In genomic region chr17:48637323-48638260, GRCh38 we compare ENCODE assay signal across 16 cellular contexts. TPM values are rescaled to one million over a fixed set of nuclear protein-coding genes. Genes with fewer than 3 reads are reported as not detected.
A peak's percentile ranks its signal among the peaks of the same experiment; 100 is the strongest.
DNase-seq lines count a peak whose midpoint lies in the region; TF ChIP-seq lines count a peak whose summit lies in the region.
"Had no signal": no experiment of that assay in that cellular context is flagged by ENCODE, and none has a peak within 500 bp of the region (broad histone marks: within the 10 kb centered on the region; RNA-seq: fewer than 3 reads in every experiment).

No MANE protein-coding gene starts in this region.

- H3K9me2 ChIP-seq in GM23248 (ENCODE audit: insufficient read depth), result no peaks in the 10 kb centered on the region

- dilution Hi-C loops in mammary epithelial cell (cut with HindIII; ENCODE audit: low sequenced_read_pairs), result no loop called here

- intact Hi-C loops in mammary epithelial cell (cut with micrococcal nuclease), result no loop called here

- H2AFZ ChIP-seq in GM23248 (no peak overlapping the region), mammary epithelial cell (ENCODE audit: low read depth, low read length) (no peak overlapping the region)

- WGBS in GM23248 (ENCODE audit: low coverage in 1 of 2, low lambda C conversion rate in 2 of 2, missing lambda C conversion rate in 2 of 2), 2 experiments, result 8 to 11% methylated on average over 18 of the region's 18 CpGs
- WGBS in mammary epithelial cell (ENCODE audit: low coverage, missing lambda C conversion rate), result 31% methylated on average over 18 of the region's 18 CpGs

- H3K27me3 ChIP-seq in GM23248 (replicated peaks; ENCODE audit: insufficient read depth) (peaks cover 87% of the 10 kb centered on the region), mammary epithelial cell (ENCODE audit: insufficient read depth, low read length) (peaks cover 60% of the 10 kb centered on the region)

- H3K4me3 Mint-ChIP-seq in neural crest cell, result peak overlapping the region; percentile 54
- H3K4me3 Mint-ChIP-seq: memory B cell had no signal

- H3K9me3 Mint-ChIP-seq in neural crest cell, result no peaks in the 10 kb centered on the region
- H3K9me3 Mint-ChIP-seq: memory B cell, T-cell had no signal

- H3K27me3 Mint-ChIP-seq in neural crest cell (ENCODE audit: low read depth), result peaks cover 100% of the 10 kb centered on the region

- no peak overlapping the region for H3K27ac Mint-ChIP-seq in neural crest cell (ENCODE audit: unreplicated experiment)

- H3K36me3 ChIP-seq in GM23248 (ENCODE audit: low read depth), result no peaks in the 10 kb centered on the region
- no peaks in the 10 kb centered on the region for H3K36me3 ChIP-seq in mammary epithelial cell (ENCODE audit: insufficient read depth, low read length)
- H3K36me3 ChIP-seq: ascending aorta, gastrocnemius medialis, spleen had no signal

- H3K4me1 Mint-ChIP-seq in neural crest cell, result peaks cover 8% of the 10 kb centered on the region

- H3K9ac ChIP-seq in GM23248, result no peak overlapping the region
- no peak overlapping the region for H3K9ac ChIP-seq in mammary epithelial cell (ENCODE audit: insufficient read depth, low read length)
- H3K9ac ChIP-seq: KMS-11 had no signal

- peak overlapping the region; percentile 6 for H3K4me2 ChIP-seq in GM23248 (ENCODE audit: unreplicated experiment)
- no peak overlapping the region for H3K4me2 ChIP-seq in mammary epithelial cell (ENCODE audit: insufficient read depth, low read depth, low read length)

- DNase-seq in GM23248 (peak; percentile 97), mammary epithelial cell (peak; percentile 74), neural crest cell (ENCODE audit: low read depth, low spot score) (no peak), SW480 (ENCODE audit: low spot score) (no peak), NCI-H2227 treated with DMSO at 0.1 percent for 48 hours (lab: John Stamatoyannopoulos, UW) (no peak), cortex of kidney (lab: John Stamatoyannopoulos, UW) (no peak)
- DNase-seq: activated CD8-positive, alpha-beta memory T cell treated with anti-CD3 and anti-CD28 coated beads for 24 hours; COR-L47; gastrocnemius medialis; NCI-H69; spleen; stimulated activated naive CD8-positive, alpha-beta T cell treated with anti-CD3 and anti-CD28 coated beads, Interleukin-15, Interleukin-2, amounts not matched to agents 100 U/mL and 50 U/mL, for 24 hours; T-cell had no signal

- H3K4me3 ChIP-seq in GM23248, result no peak overlapping the region
- H3K4me3 ChIP-seq in mammary epithelial cell (replicated peaks in 1 of 3; ENCODE audit: insufficient read depth in 1 of 3, low read depth in 2 of 3, low read length in 3 of 3), result no peak overlapping the region
- H3K4me3 ChIP-seq: ascending aorta, gastrocnemius medialis had no signal

- no peaks in the 10 kb centered on the region for H3K36me3 Mint-ChIP-seq in neural crest cell (ENCODE audit: low read depth)
- H3K36me3 Mint-ChIP-seq: memory B cell, T-cell had no signal

- no peaks in the 10 kb centered on the region for H4K20me1 ChIP-seq in GM23248 (ENCODE audit: insufficient read depth)
- no peaks in the 10 kb centered on the region for H4K20me1 ChIP-seq in mammary epithelial cell (ENCODE audit: insufficient read depth, low read length)

- in situ Hi-C loops in GM23248 (cut with MboI) (no loop called here), mammary epithelial cell (cut with MboI; ENCODE audit: low sequenced_read_pairs in 2 of 2) (no loop called here)

- H3K4me1 ChIP-seq in GM23248 (ENCODE audit: insufficient read depth) (0 out of 2 replicates have a peak, but pooled peaks cover 4% of the 10 kb centered on the region), mammary epithelial cell (ENCODE audit: insufficient read depth, low read length) (no peaks in the 10 kb centered on the region)
- H3K4me1 ChIP-seq: ascending aorta, gastrocnemius medialis had no signal

- H3K27ac ChIP-seq in GM23248 (no peak overlapping the region), mammary epithelial cell (ENCODE audit: insufficient read depth, low read depth, low read length) (no peak overlapping the region)
- H3K27ac ChIP-seq: ascending aorta, gastrocnemius medialis, KMS-11, spleen had no signal

- peaks cover 12% of the 10 kb centered on the region for H3F3A ChIP-seq in GM23248 (ENCODE audit: insufficient read depth)

- no TSS peak for BruUV-seq in mammary epithelial cell (replicated peaks; lab: Mats Ljungman, UMichigan)

- H3K9me3 ChIP-seq in GM23248 (ENCODE audit: low read depth), result no peaks in the 10 kb centered on the region
- H3K9me3 ChIP-seq in mammary epithelial cell (replicated peaks; ENCODE audit: insufficient read depth, low read length), result no peaks in the 10 kb centered on the region
- H3K9me3 ChIP-seq: ascending aorta, gastrocnemius medialis, spleen had no signal

- TF ChIP-seq CTCF in mammary epithelial cell (conservative IDR thresholded peaks at IDR 0.05 in 1 of 2, IDR thresholded peaks at IDR 0.05 in 1 of 2; ENCODE audit: extremely low read depth in 1 of 2, insufficient read depth in 1 of 2, low read depth in 1 of 2, low read length in 2 of 2) (no peak), neural crest cell (conservative IDR thresholded peaks at IDR 0.05) (no peak)

- no peaks in the 10 kb centered on the region for H3K79me2 ChIP-seq in GM23248 (ENCODE audit: insufficient read depth)
- no peaks in the 10 kb centered on the region for H3K79me2 ChIP-seq in mammary epithelial cell (ENCODE audit: insufficient read depth, low read length)

- CTCF ChIA-PET in mammary epithelial cell (lab: Charles Lee; ENCODE audit: low non-redundant PET), result no interaction called here

RNA-seq across cellular contexts. Expression of gene HOXB9, which starts 11.4 kb away (rescaled TPM):
- total RNA-seq in GM23248 (2014; rRNA removed; shearing (Covaris generic)), result not detected in 2 replicates
- polyA plus RNA-seq in GM23248 (2016; fragmentation: Nextera tagmentation; extraction: Ambion mirVana), result not detected in 2 replicates
- total RNA-seq in mammary epithelial cell, result under 1 TPM in 1 of 2 donors, not detected in 1; 0.59 TPM
- polyA plus RNA-seq in mammary epithelial cell, result not detected
- polyA minus RNA-seq in mammary epithelial cell, result not detected
- total RNA-seq in neural crest cell, result 84.1 and 89.8 TPM in 2 replicates
- total RNA-seq: ascending aorta, gastrocnemius medialis had no signal

RNA-seq across cellular contexts. Expression of gene HOXB8, which starts 22.5 kb away (rescaled TPM):
- total RNA-seq in GM23248 (2014; rRNA removed; shearing (Covaris generic)), result not detected in 2 replicates
- polyA plus RNA-seq in GM23248 (2016; fragmentation: Nextera tagmentation; extraction: Ambion mirVana) (not detected in 2 replicates), mammary epithelial cell (not detected)
- total RNA-seq in mammary epithelial cell (not detected), neural crest cell (19.7 and 22.9 TPM in 2 replicates)
- not detected for polyA minus RNA-seq in mammary epithelial cell
- total RNA-seq: ascending aorta, spleen, T-cell had no signal

RNA-seq across cellular contexts. Expression of gene HOXB7, which starts 26.8 kb away (rescaled TPM):
- total RNA-seq in GM23248 (2014; rRNA removed; shearing (Covaris generic)), result 7.1 and 11.1 TPM in 2 replicates
- polyA plus RNA-seq in GM23248 (2016; fragmentation: Nextera tagmentation; extraction: Ambion mirVana) (18.9 and 19.4 TPM in 2 replicates), mammary epithelial cell (0.67 TPM)
- total RNA-seq in mammary epithelial cell (not detected), neural crest cell (8.5 and 11.4 TPM in 2 replicates)
- not detected for polyA minus RNA-seq in mammary epithelial cell

RNA-seq across cellular contexts. Expression of gene HOXB6, which starts 32.8 kb away (rescaled TPM):
- 3.8 and 7.5 TPM in 2 replicates for total RNA-seq in GM23248 (2014; rRNA removed; shearing (Covaris generic))
- polyA plus RNA-seq in GM23248 (2016; fragmentation: Nextera tagmentation; extraction: Ambion mirVana), result 6.2 and 6.6 TPM in 2 replicates
- under 1 TPM; under 0.01 to 0.59 TPM for total RNA-seq in mammary epithelial cell
- polyA plus RNA-seq in mammary epithelial cell, result 0.49 TPM
- not detected for polyA minus RNA-seq in mammary epithelial cell
- 9.6 and 11.5 TPM in 2 replicates for total RNA-seq in neural crest cell

RNA-seq across cellular contexts. Expression of gene HOXB5, which starts 44.0 kb away (rescaled TPM):
- total RNA-seq in GM23248 (2014; rRNA removed; shearing (Covaris generic)), result 0.22 TPM in 1 of 2 replicates, not detected in the other
- polyA plus RNA-seq in GM23248 (2016; fragmentation: Nextera tagmentation; extraction: Ambion mirVana) (1.3 and 2.0 TPM in 2 replicates), mammary epithelial cell (not detected)
- total RNA-seq in mammary epithelial cell (not detected), neural crest cell (2.3 and 2.6 TPM in 2 replicates)
- polyA minus RNA-seq in mammary epithelial cell, result not detected
- total RNA-seq: gastrocnemius medialis, T-cell had no signal

Comparison
In these comparisons a context has a peak if more than half of its experiments do, and no peak if none do; other contexts are left out.
1. DNase-seq: peak in GM23248 (single experiment) and mammary epithelial cell (single experiment); none in neural crest cell (single experiment), SW480 (single experiment), NCI-H2227 treated with DMSO at 0.1 percent for 48 hours (single experiment) and cortex of kidney (single experiment).
2. RNA of gene HOXB9, which starts 11.4 kb away (total RNA-seq): 84.1 to 89.8 TPM in neural crest cell; 0.59 TPM in mammary epithelial cell and not detected in GM23248; every median in the first group is over 10 times any median in the second.
3. RNA of gene HOXB8, which starts 22.5 kb away (total RNA-seq): 19.7 to 22.9 TPM in neural crest cell; not detected in GM23248 and not detected in mammary epithelial cell; every median in the first group is over 10 times any median in the second.